In genomic region chr4:41074227-41074626, GRCh38 we compare ENCODE assay signal across 25 cellular contexts.
"Had no signal": no experiment of that assay in that cellular context is flagged by ENCODE, and none has a peak within 500 bp of the region (broad histone marks: within the 10 kb centered on the region; RNA-seq: fewer than 3 reads in every experiment).

No MANE protein-coding gene starts in this region.

- H3K27me3 ChIP-seq: brain microvascular endothelial cell, cardiac muscle cell, colonic mucosa, Peyer's patch had no signal

- H3K36me3 ChIP-seq: brain microvascular endothelial cell, cardiac muscle cell, colonic mucosa, Peyer's patch had no signal

- DNase-seq: activated CD4-positive, alpha-beta T cell treated with anti-CD3 and anti-CD28 coated beads, Interleukin-2, amount 10 ng/mL, durations not matched to agents 24 days and 14 days; activated CD4-positive, alpha-beta T cell treated with anti-CD3 and anti-CD28 coated beads, Interleukin-2, amount 50 U/mL, for 4 hours; activated CD8-positive, alpha-beta T cell treated with anti-CD3 and anti-CD28 coated beads for 36 hours; activated gamma-delta T cell treated with Interleukin-2 at 50 U/mL for 16 hours; activated naive CD4-positive, alpha-beta T cell treated with anti-CD3 and anti-CD28 coated beads, Interleukin-2, amount 10 ng/mL, durations not matched to agents 7 days and 5 days; activated naive CD8-positive, alpha-beta T cell treated with anti-CD3 and anti-CD28 coated beads, Interleukin-2, amount 50 U/mL, for 24 hours; activated T-cell treated with anti-CD3 and anti-CD28 coated beads, Interleukin-2, amount 50 U/mL, for 24 hours; anterior cingulate cortex; brain microvascular endothelial cell; colonic mucosa; Kasumi-1; MM.1S; MV-4-11; NCI-H1092; NCI-H1436 treated with DMSO at 0.1 percent for 48 hours; NCI-H1694 treated with DMSO at 0.1 percent for 48 hours; NCI-H2029; NCI-H345; NCI-H524 treated with DMSO at 0.1 percent for 48 hours; PC-3; Peyer's patch; RPMI8226; SHP77 treated with DMSO at 0.1 percent for 48 hours had no signal

- H3K4me3 ChIP-seq: cardiac muscle cell, colonic mucosa, Peyer's patch had no signal

- H3K27ac ChIP-seq: brain microvascular endothelial cell, cardiac muscle cell, colonic mucosa, Peyer's patch had no signal

- ATAC-seq: activated CD8-positive, alpha-beta T cell treated with anti-CD3 and anti-CD28 coated beads for 36 hours; activated naive CD8-positive, alpha-beta T cell treated with anti-CD3 and anti-CD28 coated beads, Interleukin-2, amount 50 U/mL, for 24 hours; PC-3 had no signal

- FAIRE-seq: TTC549 had no signal

- H3K9me3 ChIP-seq: colonic mucosa, Peyer's patch had no signal

- H3K4me1 ChIP-seq: colonic mucosa had no signal
